In the genomic region with DNA sequence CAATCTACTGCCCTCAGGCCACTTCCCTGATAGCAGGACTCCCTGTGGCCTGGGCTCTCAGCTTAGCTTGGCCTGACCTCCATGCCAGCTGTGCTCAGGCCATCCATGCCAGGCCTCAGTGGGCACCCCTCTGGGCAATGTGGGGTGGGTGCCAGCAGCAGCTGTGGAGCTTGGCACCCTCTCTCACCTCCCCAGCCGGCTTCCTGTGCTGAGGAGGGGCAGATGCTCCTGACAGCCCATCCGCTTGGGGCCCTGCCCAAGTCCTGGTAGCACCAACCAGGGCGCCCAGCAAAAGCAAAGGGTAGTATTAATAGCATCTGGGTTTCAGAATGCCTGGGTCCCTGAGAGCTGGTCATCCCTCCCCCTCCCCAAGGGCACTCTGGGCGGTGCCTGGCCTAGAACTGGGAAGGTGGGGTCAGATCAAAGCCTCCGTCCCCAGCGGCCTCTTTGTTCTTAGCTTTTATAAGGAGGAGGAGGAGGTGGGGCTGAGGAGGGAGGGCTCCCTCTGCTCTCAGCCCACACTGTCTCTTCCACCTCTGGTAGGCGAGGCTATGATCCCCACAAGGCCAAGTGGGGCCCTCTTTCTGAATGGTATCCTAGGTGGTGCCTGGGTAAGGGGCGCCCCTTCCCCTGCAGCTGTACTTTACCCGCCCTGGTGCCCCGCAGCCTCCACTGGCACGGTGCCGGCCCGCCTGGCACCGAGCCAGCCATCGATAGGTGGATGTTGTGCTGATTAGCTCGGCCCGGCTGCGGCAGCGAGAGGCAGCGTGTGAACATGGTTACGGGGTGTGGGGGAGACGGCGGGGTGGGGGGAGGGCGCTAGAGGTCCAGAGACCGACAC, we compare ENCODE assay signal across 1 cellular context.
A peak's percentile ranks its signal among the peaks of the same experiment; 100 is the strongest.
TF ChIP-seq lines count a peak whose summit lies in the region.

No MANE protein-coding gene starts in this region.

TF ChIP-seq in HEK293, 187 proteins besides CTCF, POLR2A, EP300 and RAD21 (continued from another document):
- TF ChIP-seq, protein P1, sequence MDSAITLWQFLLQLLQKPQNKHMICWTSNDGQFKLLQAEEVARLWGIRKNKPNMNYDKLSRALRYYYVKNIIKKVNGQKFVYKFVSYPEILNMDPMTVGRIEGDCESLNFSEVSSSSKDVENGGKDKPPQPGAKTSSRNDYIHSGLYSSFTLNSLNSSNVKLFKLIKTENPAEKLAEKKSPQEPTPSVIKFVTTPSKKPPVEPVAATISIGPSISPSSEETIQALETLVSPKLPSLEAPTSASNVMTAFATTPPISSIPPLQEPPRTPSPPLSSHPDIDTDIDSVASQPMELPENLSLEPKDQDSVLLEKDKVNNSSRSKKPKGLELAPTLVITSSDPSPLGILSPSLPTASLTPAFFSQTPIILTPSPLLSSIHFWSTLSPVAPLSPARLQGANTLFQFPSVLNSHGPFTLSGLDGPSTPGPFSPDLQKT (IDR thresholded peaks at IDR 0.05; ENCODE audit: borderline replicate concordance, low read depth, low read length): no peak
- TF ChIP-seq, protein P2, sequence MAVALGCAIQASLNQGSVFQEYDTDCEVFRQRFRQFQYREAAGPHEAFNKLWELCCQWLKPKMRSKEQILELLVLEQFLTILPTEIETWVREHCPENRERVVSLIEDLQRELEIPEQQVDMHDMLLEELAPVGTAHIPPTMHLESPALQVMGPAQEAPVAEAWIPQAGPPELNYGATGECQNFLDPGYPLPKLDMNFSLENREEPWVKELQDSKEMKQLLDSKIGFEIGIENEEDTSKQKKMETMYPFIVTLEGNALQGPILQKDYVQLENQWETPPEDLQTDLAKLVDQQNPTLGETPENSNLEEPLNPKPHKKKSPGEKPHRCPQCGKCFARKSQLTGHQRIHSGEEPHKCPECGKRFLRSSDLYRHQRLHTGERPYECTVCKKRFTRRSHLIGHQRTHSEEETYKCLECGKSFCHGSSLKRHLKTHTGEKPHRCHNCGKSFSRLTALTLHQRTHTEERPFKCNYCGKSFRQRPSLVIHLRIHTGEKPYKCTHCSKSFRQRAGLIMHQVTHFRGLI (tag by site-specific recombination; IDR thresholded peaks at IDR 0.05): no peak
- TF ChIP-seq SP7 (tag by site-specific recombination; IDR thresholded peaks at IDR 0.05) (peak; percentile 48; the same call in 1 of the 2 replicates), ZNF549 (tag by site-specific recombination; IDR thresholded peaks at IDR 0.05) (no peak), ZNF768 (tag by site-specific recombination; IDR thresholded peaks at IDR 0.05) (no peak), ZNF157 (tag by site-specific recombination; IDR thresholded peaks at IDR 0.05) (no peak), ZNF623 (tag by site-specific recombination; IDR thresholded peaks at IDR 0.05) (no peak), ZNF791 (tag by site-specific recombination; IDR thresholded peaks at IDR 0.05) (no peak), ZNF530 (tag by site-specific recombination; IDR thresholded peaks at IDR 0.05; ENCODE audit: low read depth) (no peak), ZNF610 (tag by site-specific recombination; IDR thresholded peaks at IDR 0.05; ENCODE audit: borderline replicate concordance) (no peak), ZNF394 (tag by site-specific recombination; IDR thresholded peaks at IDR 0.05; ENCODE audit: borderline replicate concordance) (no peak), ZNF596 (tag by site-specific recombination; IDR thresholded peaks at IDR 0.05) (no peak), ZFHX2 (tag by site-specific recombination; conservative IDR thresholded peaks at IDR 0.05) (peak; percentile 85), ZNF629 (tag by site-specific recombination; IDR thresholded peaks at IDR 0.05) (no peak), ZNF585B (tag by site-specific recombination; IDR thresholded peaks at IDR 0.05) (no peak), ZNF501 (tag by site-specific recombination; IDR thresholded peaks at IDR 0.05) (no peak)
- TF ChIP-seq, protein P3, sequence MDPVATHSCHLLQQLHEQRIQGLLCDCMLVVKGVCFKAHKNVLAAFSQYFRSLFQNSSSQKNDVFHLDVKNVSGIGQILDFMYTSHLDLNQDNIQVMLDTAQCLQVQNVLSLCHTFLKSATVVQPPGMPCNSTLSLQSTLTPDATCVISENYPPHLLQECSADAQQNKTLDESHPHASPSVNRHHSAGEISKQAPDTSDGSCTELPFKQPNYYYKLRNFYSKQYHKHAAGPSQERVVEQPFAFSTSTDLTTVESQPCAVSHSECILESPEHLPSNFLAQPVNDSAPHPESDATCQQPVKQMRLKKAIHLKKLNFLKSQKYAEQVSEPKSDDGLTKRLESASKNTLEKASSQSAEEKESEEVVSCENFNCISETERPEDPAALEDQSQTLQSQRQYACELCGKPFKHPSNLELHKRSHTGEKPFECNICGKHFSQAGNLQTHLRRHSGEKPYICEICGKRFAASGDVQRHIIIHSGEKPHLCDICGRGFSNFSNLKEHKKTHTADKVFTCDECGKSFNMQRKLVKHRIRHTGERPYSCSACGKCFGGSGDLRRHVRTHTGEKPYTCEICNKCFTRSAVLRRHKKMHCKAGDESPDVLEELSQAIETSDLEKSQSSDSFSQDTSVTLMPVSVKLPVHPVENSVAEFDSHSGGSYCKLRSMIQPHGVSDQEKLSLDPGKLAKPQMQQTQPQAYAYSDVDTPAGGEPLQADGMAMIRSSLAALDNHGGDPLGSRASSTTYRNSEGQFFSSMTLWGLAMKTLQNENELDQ (tag by site-specific recombination; IDR thresholded peaks at IDR 0.05; ENCODE audit: low read depth): no peak
- TF ChIP-seq, protein P4, sequence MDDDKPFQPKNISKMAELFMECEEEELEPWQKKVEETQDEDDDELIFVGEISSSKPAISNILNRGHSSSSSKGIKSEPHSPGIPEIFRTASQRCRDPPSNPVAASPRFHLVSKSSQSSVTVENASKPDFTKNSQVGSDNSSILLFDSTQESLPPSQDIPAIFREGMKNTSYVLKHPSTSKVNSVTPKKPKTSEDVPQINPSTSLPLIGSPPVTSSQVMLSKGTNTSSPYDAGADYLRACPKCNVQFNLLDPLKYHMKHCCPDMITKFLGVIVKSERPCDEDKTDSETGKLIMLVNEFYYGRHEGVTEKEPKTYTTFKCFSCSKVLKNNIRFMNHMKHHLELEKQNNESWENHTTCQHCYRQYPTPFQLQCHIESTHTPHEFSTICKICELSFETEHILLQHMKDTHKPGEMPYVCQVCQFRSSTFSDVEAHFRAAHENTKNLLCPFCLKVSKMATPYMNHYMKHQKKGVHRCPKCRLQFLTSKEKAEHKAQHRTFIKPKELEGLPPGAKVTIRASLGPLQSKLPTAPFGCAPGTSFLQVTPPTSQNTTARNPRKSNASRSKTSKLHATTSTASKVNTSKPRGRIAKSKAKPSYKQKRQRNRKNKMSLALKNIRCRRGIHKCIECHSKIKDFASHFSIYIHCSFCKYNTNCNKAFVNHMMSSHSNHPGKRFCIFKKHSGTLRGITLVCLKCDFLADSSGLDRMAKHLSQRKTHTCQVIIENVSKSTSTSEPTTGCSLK (tag by site-specific recombination; IDR thresholded peaks at IDR 0.05): no peak
- TF ChIP-seq, protein P5, sequence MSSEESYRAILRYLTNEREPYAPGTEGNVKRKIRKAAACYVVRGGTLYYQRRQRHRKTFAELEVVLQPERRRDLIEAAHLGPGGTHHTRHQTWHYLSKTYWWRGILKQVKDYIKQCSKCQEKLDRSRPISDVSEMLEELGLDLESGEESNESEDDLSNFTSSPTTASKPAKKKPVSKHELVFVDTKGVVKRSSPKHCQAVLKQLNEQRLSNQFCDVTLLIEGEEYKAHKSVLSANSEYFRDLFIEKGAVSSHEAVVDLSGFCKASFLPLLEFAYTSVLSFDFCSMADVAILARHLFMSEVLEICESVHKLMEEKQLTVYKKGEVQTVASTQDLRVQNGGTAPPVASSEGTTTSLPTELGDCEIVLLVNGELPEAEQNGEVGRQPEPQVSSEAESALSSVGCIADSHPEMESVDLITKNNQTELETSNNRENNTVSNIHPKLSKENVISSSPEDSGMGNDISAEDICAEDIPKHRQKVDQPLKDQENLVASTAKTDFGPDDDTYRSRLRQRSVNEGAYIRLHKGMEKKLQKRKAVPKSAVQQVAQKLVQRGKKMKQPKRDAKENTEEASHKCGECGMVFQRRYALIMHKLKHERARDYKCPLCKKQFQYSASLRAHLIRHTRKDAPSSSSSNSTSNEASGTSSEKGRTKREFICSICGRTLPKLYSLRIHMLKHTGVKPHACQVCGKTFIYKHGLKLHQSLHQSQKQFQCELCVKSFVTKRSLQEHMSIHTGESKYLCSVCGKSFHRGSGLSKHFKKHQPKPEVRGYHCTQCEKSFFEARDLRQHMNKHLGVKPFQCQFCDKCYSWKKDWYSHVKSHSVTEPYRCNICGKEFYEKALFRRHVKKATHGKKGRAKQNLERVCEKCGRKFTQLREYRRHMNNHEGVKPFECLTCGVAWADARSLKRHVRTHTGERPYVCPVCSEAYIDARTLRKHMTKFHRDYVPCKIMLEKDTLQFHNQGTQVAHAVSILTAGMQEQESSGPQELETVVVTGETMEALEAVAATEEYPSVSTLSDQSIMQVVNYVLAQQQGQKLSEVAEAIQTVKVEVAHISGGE (tag by site-specific recombination; conservative IDR thresholded peaks at IDR 0.05; ENCODE audit: low read depth): no peak
- TF ChIP-seq, protein P6, sequence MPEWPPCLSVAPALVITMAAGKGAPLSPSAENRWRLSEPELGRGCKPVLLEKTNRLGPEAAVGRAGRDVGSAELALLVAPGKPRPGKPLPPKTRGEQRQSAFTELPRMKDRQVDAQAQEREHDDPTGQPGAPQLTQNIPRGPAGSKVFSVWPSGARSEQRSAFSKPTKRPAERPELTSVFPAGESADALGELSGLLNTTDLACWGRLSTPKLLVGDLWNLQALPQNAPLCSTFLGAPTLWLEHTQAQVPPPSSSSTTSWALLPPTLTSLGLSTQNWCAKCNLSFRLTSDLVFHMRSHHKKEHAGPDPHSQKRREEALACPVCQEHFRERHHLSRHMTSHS (tag by site-specific recombination; IDR thresholded peaks at IDR 0.05): no peak
TF ChIP-seq in HEK293: peak in this region for 23.
